7 cellular contexts compared by ENCODE assay signal in the genomic region with DNA sequence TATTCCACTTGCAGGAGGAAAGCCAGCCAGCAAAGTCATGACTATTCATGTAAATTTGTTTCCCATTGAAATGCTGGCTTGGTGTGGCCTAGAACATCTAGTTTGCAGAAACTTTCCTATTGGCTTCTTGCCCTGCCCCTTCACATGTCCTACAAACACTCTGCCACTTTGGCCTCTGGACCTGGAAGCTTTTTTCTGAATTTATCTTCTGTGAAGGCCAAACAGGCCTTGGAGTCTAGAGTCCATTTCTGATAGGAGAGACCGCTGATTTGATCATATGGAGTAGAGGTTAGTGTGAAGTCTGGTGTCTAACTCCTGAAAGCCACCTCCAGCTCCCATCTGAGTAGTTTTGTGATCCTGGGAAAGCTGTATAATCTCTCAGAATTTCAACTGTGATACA.
"Had no signal": no experiment of that assay in that cellular context is flagged by ENCODE, and none has a peak within 500 bp of the region (broad histone marks: within the 10 kb centered on the region; RNA-seq: fewer than 3 reads in every experiment).

No MANE protein-coding gene starts in this region.

- FAIRE-seq: H1, H54, HTR-8/SVneo had no signal

- H2AFZ ChIP-seq: GM23338 had no signal

- ATAC-seq: GM23338 had no signal

- DNase-seq: H9, HCEC 1CT, KBM-7 had no signal

- H3K4me3 ChIP-seq: GM23338 had no signal

- H3K4me2 ChIP-seq: GM23338 had no signal
